ENCODE assay signal across 20 cellular contexts in the genomic region with DNA sequence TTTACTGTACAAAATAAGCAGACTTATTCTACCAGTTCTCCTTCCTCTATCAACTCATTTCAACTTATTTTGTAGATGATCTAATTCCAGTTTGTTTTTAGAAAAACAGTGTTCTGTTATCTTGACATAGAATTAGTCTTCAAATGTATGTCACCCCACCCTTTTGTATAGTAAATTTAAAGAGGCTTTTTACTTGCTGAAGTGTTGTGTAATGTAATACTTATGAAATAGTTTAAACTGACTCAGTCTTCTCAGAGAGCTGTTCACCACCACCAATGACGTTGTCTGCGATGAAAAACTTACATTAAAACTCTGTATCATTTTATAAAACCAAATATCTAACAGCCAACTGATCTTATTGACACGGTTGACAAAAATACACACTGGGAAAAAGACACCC.
DNase-seq lines count a peak whose midpoint lies in the region; ATAC-seq and TF ChIP-seq lines count a peak whose summit lies in the region.
"Had no signal": no experiment of that assay in that cellular context is flagged by ENCODE, and none has a peak within 500 bp of the region (broad histone marks: within the 10 kb centered on the region; RNA-seq: fewer than 3 reads in every experiment).

No MANE protein-coding gene starts in this region.

- no peak for ATAC-seq in natural killer cell
- ATAC-seq: GM23338; Right ventricle myocardium inferior; stimulated activated memory B cell treated with anti-CD40 and anti-IgM and Interleukin-4, amounts not matched to agents 10 μg/mL and 1 μg/mL and 100 μg/mL, for 72 hours had no signal

- no peaks in the 10 kb centered on the region for H3K27me3 Mint-ChIP-seq in natural killer cell (ENCODE audit: low read depth in 2 of 2)
- H3K27me3 Mint-ChIP-seq: CD4-positive, alpha-beta memory T cell; stimulated activated memory B cell treated with anti-CD40 and anti-IgM and Interleukin-4, amounts not matched to agents 10 μg/mL and 1 μg/mL and 100 μg/mL, for 72 hours had no signal

- H3K4me3 Mint-ChIP-seq in natural killer cell = no peak overlapping the region
- H3K4me3 Mint-ChIP-seq: CD4-positive, alpha-beta memory T cell; GM23338; nephron progenitor cell; stimulated activated memory B cell treated with anti-CD40 and anti-IgM and Interleukin-4, amounts not matched to agents 10 μg/mL and 1 μg/mL and 100 μg/mL, for 72 hours had no signal

- no peak for TF ChIP-seq POLR2A in NB4 (IDR thresholded peaks at IDR 0.05; ENCODE audit: extremely low read depth, insufficient read length)

- peaks cover 6% of the 10 kb centered on the region for H3K36me3 Mint-ChIP-seq in natural killer cell
- H3K36me3 Mint-ChIP-seq: stimulated activated memory B cell treated with anti-CD40 and anti-IgM and Interleukin-4, amounts not matched to agents 10 μg/mL and 1 μg/mL and 100 μg/mL, for 72 hours had no signal

- no peaks in the 10 kb centered on the region for H3K9me3 Mint-ChIP-seq in natural killer cell
- H3K9me3 Mint-ChIP-seq: stimulated activated memory B cell treated with anti-CD40 and anti-IgM and Interleukin-4, amounts not matched to agents 10 μg/mL and 1 μg/mL and 100 μg/mL, for 72 hours had no signal

- peaks cover 56 to 69% of the 10 kb centered on the region in 2 donors for H3K4me1 Mint-ChIP-seq in natural killer cell
- H3K4me1 Mint-ChIP-seq: GM23338, nephron progenitor cell had no signal

- H3K4me3 ChIP-seq in NB4 (ENCODE audit: low read depth, low read length) (peak overlapping the region; percentile 17), cardiac fibroblast (replicated peaks in 1 of 2; ENCODE audit: low read depth in 2 of 2, low read length in 2 of 2) (no peak overlapping the region)
- H3K4me3 ChIP-seq: adrenal gland, GM23338, sigmoid colon had no signal

- DNase-seq in GM03348 (ENCODE audit: low spot score) (peak; percentile 27), NB4 (ENCODE audit: low read depth) (peak; percentile 62), cardiac fibroblast (ENCODE audit: low read depth in 2 of 2) (peak; percentile 33 to 67), natural killer cell (no peak)
- DNase-seq in activated CD4-positive, CD25-positive, alpha-beta regulatory T cell treated with anti-CD3 and anti-CD28 coated beads, Interleukin-2, amount 50 U/mL, for 72 hours = no peak
- no peak for DNase-seq in activated naive CD4-positive, alpha-beta T cell treated with Interleukin-2 at 50 U/mL for 16 hours
- DNase-seq in stimulated activated CD4-positive, alpha-beta T cell treated with anti-CD3 and anti-CD28 coated beads, Interleukin-12 subunit alpha, Interleukin-12 subunit beta, amount 100 ng/mL, for 4 hours = no peak
- DNase-seq: activated CD4-positive, alpha-beta T cell treated with anti-CD3 and anti-CD28 coated beads, Interleukin-2, amount 50 U/mL, for 1 hour; activated effector memory CD4-positive, alpha-beta T cell treated with anti-CD3 and anti-CD28 coated beads, Interleukin-2, amount 50 U/mL, for 16 hours; adrenal gland; caudate nucleus; CD4-positive, alpha-beta memory T cell; DMS153; Karpas-422; NCI-H524 treated with DMSO at 0.1 percent for 48 hours; nephron progenitor cell; sigmoid colon had no signal

- peak overlapping the region; percentile 1 to 14 for H3K27ac Mint-ChIP-seq in natural killer cell
- H3K27ac Mint-ChIP-seq: GM23338; nephron progenitor cell; stimulated activated memory B cell treated with anti-CD40 and anti-IgM and Interleukin-4, amounts not matched to agents 10 μg/mL and 1 μg/mL and 100 μg/mL, for 72 hours had no signal

- intact Hi-C loops in natural killer cell (cut with micrococcal nuclease) = no loop called here

- TF ChIP-seq CTCF in NB4 (IDR thresholded peaks at IDR 0.05; ENCODE audit: low read depth, low read length) = no peak
- no peak for TF ChIP-seq CTCF in cardiac fibroblast (IDR thresholded peaks at IDR 0.05; ENCODE audit: low read depth, low read length)
- no peak for TF ChIP-seq CTCF in natural killer cell (IDR thresholded peaks at IDR 0.05)

Comparison
In these comparisons a context has a peak if more than half of its experiments do, and no peak if none do; other contexts are left out.
1. DNase-seq: peak in GM03348 (single experiment), NB4 (single experiment) and cardiac fibroblast (2 of 2); none in natural killer cell (single experiment), activated CD4-positive, CD25-positive, alpha-beta regulatory T cell treated with anti-CD3 and anti-CD28 coated beads, Interleukin-2, amount 50 U/mL, for 72 hours (single experiment), activated naive CD4-positive, alpha-beta T cell treated with Interleukin-2 at 50 U/mL for 16 hours (single experiment) and stimulated activated CD4-positive, alpha-beta T cell treated with anti-CD3 and anti-CD28 coated beads, Interleukin-12 subunit alpha, Interleukin-12 subunit beta, amount 100 ng/mL, for 4 hours (single experiment).